ENCODE assay signal across 18 cellular contexts in the genomic region with DNA sequence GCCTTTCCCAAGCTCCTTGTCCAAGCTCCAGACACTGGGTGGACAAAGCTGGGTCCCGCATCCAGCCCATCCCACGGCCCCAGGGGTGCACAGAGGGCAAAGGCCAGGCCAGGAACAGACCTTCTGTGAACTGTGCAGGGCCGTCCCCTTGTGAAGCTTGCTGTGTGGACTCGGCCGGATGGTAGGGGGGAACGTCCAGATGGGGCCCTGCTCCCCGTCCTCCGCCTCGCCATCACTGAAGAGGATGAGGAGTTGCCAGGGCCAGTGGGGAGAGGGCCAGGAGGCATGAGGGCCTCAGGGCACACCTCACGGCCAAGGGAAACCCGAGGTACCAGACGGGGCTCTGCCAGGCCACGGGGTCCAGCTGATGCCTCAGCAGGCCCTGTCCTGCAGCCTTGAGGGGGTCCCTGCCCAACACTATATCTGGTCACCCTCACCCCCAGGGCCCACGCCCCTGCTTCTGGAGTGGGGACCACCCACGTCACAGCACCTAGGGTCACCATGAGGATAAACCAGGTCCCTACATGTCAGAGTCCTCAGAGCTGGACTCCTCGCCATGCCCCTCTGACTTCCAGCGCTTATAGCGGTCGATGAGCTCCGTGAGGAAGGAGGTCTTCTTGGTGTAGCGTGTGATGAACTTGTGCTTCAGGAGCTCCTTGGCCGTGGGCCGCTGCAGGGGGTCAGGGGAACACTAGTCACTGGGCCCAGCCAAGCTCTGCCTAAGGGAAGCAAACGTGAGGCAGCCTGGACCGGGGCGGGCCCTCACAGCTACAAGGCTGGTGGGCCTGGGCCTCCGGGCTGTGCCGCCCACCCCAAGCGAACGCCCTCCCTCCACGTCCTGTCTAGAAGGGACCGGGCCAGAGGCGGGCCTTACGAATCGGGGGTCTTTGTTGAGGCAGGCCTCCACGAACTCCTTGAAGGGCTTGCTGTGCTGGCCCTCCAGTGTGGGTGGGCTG.
"Had no signal": no experiment of that assay in that cellular context is flagged by ENCODE, and none has a peak within 500 bp of the region (broad histone marks: within the 10 kb centered on the region; RNA-seq: fewer than 3 reads in every experiment).

No MANE protein-coding gene starts in this region.

- DNase-seq: activated CD4-positive, alpha-beta T cell treated with anti-CD3 and anti-CD28 coated beads, Interleukin-2, amount 10 ng/mL, durations not matched to agents 7 days and 5 days; activated CD8-positive, alpha-beta T cell treated with anti-CD3 and anti-CD28 coated beads, Interleukin-2, amount 10 ng/mL, durations not matched to agents 7 days and 5 days; heart left ventricle; mesenchymal stem cell; naive B cell; occipital lobe; retina; stimulated activated CD4-positive, alpha-beta T cell treated with anti-CD3 and anti-CD28 coated beads, Interleukin-4, amount 100 ng/mL, for 24 hours; SW 1271; T-helper 2 cell; thyroid gland had no signal

- H3K4me3 Mint-ChIP-seq: activated CD4-positive, alpha-beta T cell treated with anti-CD3 and anti-CD28 coated beads, Interleukin-2, amount 10 ng/mL, durations not matched to agents 7 days and 5 days; activated CD8-positive, alpha-beta T cell treated with anti-CD3 and anti-CD28 coated beads, Interleukin-2, amount 10 ng/mL, durations not matched to agents 7 days and 5 days; activated T-helper 17 cell treated with anti-CD3 and anti-CD28 coated beads, Interleukin-2, amount 50 U/mL, for 72 hours; naive B cell; stimulated activated naive CD8-positive, alpha-beta T cell treated with anti-CD3 and anti-CD28 coated beads, Interleukin-15, Interleukin-2, amounts not matched to agents 100 ng/mL and 50 ng/mL, for 24 hours had no signal

- H3K27ac ChIP-seq: coronary artery, epithelial cell of prostate, heart left ventricle, thyroid gland had no signal

- H3K9me3 ChIP-seq: heart left ventricle, thyroid gland had no signal

- H3K27me3 Mint-ChIP-seq: activated CD4-positive, alpha-beta T cell treated with anti-CD3 and anti-CD28 coated beads, Interleukin-2, amount 10 ng/mL, durations not matched to agents 7 days and 5 days; activated T-helper 17 cell treated with anti-CD3 and anti-CD28 coated beads, Interleukin-2, amount 50 U/mL, for 72 hours; naive B cell; stimulated activated naive CD8-positive, alpha-beta T cell treated with anti-CD3 and anti-CD28 coated beads, Interleukin-15, Interleukin-2, amounts not matched to agents 100 ng/mL and 50 ng/mL, for 24 hours had no signal

- H3K36me3 Mint-ChIP-seq: activated naive CD4-positive, alpha-beta T cell treated with anti-CD3 and anti-CD28 coated beads, Interleukin-2, amount 50 U/mL, for 72 hours; naive B cell had no signal

- H3K4me1 ChIP-seq: heart left ventricle had no signal

- H3K27ac Mint-ChIP-seq: activated CD4-positive, alpha-beta T cell treated with anti-CD3 and anti-CD28 coated beads, Interleukin-2, amount 10 ng/mL, durations not matched to agents 7 days and 5 days; activated CD8-positive, alpha-beta T cell treated with anti-CD3 and anti-CD28 coated beads, Interleukin-2, amount 10 ng/mL, durations not matched to agents 7 days and 5 days; activated T-helper 17 cell treated with anti-CD3 and anti-CD28 coated beads, Interleukin-2, amount 50 U/mL, for 72 hours; naive B cell; stimulated activated naive CD8-positive, alpha-beta T cell treated with anti-CD3 and anti-CD28 coated beads, Interleukin-15, Interleukin-2, amounts not matched to agents 100 ng/mL and 50 ng/mL, for 24 hours had no signal

- H3K27me3 ChIP-seq: heart left ventricle, thyroid gland had no signal

- FAIRE-seq: astrocyte, keratinocyte had no signal

- H3K4me3 ChIP-seq: coronary artery, heart left ventricle, thyroid gland had no signal

- ATAC-seq: activated CD8-positive, alpha-beta T cell treated with anti-CD3 and anti-CD28 coated beads, Interleukin-2, amount 10 ng/mL, durations not matched to agents 7 days and 5 days; activated naive CD4-positive, alpha-beta T cell treated with anti-CD3 and anti-CD28 coated beads, Interleukin-2, amount 50 U/mL, for 72 hours; activated T-helper 17 cell treated with anti-CD3 and anti-CD28 coated beads, Interleukin-2, amount 50 U/mL, for 72 hours had no signal

- H3K4me1 Mint-ChIP-seq: activated CD4-positive, alpha-beta T cell treated with anti-CD3 and anti-CD28 coated beads, Interleukin-2, amount 10 ng/mL, durations not matched to agents 7 days and 5 days; activated T-helper 17 cell treated with anti-CD3 and anti-CD28 coated beads, Interleukin-2, amount 50 U/mL, for 72 hours; naive B cell had no signal
